Comparison of ENCODE assay signal across 25 cellular contexts in genomic region chr5:116824751-116825438, GRCh38.
"Had no signal": no experiment of that assay in that cellular context is flagged by ENCODE, and none has a peak within 500 bp of the region (broad histone marks: within the 10 kb centered on the region; RNA-seq: fewer than 3 reads in every experiment).

No MANE protein-coding gene starts in this region.

- H3K4me1 ChIP-seq: adrenal gland, SJCRH30 had no signal

- H3K9me3 ChIP-seq: adrenal gland, SJCRH30, SK-N-SH had no signal

- H3K27ac ChIP-seq: adrenal gland, SJCRH30, VCaP had no signal

- ATAC-seq: activated CD4-positive, alpha-beta T cell treated with anti-CD3 and anti-CD28 coated beads for 36 hours; activated CD8-positive, alpha-beta T cell treated with anti-CD3 and anti-CD28 coated beads, Interleukin-2, amount 10 ng/mL, durations not matched to agents 7 days and 5 days; Panc1; Right ventricle myocardium inferior had no signal

- H3K9ac ChIP-seq: SK-N-SH had no signal

- H3K36me3 ChIP-seq: adrenal gland, SJCRH30 had no signal

- DNase-seq: activated CD4-positive, alpha-beta T cell treated with anti-CD3 and anti-CD28 coated beads for 36 hours; activated CD8-positive, alpha-beta memory T cell treated with anti-CD3 and anti-CD28 coated beads, Interleukin-2, amount 50 U/mL, for 48 hours; activated CD8-positive, alpha-beta T cell treated with anti-CD3 and anti-CD28 coated beads, Interleukin-2, amount 10 ng/mL, durations not matched to agents 7 days and 5 days; activated naive CD4-positive, alpha-beta T cell treated with anti-CD3 and anti-CD28 coated beads, Interleukin-2, amount 50 U/mL, for 16 hours; activated naive CD8-positive, alpha-beta T cell treated with anti-CD3 and anti-CD28 coated beads, Interleukin-2, amount 10 ng/mL, durations not matched to agents 7 days and 5 days; activated T-cell treated with anti-CD3 and anti-CD28 coated beads, Interleukin-2, amount 50 U/mL, for 1 hour; adrenal gland; anterior cingulate cortex; central memory CD4-positive, alpha-beta T cell; NCI-H1092; NCI-H1417 treated with DMSO at 0.1 percent for 48 hours; NCI-H1694; NCI-H2029; NCI-H345; NCI-H510A; NCI-H69; NK-92 treated with Interleukin-12 subunit alpha and Interleukin-12 subunit beta, amount 100 ng/mL, for 24 hours; OCI-M1; RPMI8226; SJCRH30; SK-N-SH; T-helper 1 cell had no signal

- H3K4me2 ChIP-seq: SK-N-SH had no signal

- H3K4me3 ChIP-seq: adrenal gland, SJCRH30 had no signal

- H3K27me3 ChIP-seq: adrenal gland, SJCRH30 had no signal
